In genomic region chr6:32529697-32530429, GRCh38 we compare ENCODE assay signal across 7 cellular contexts. TPM values are rescaled to one million over a fixed set of nuclear protein-coding genes. Genes with fewer than 3 reads are reported as not detected.
A peak's percentile ranks its signal among the peaks of the same experiment; 100 is the strongest.
DNase-seq lines count a peak whose midpoint lies in the region; ATAC-seq, FAIRE-seq and TF ChIP-seq lines count a peak whose summit lies in the region.

Gene HLA-DRB5 (minus strand): TSS chr6:32530287. CDS start chr6:32530224, 63 bp downstream.

- no peaks in the 10 kb centered on the region for H3K4me1 ChIP-seq in gastrocnemius medialis

- intact Hi-C loops in dendritic cell treated with granulocyte-macrophage colony-stimulating factor and Interleukin-4, amounts not matched to agents 40 ng/mL and 50 ng/mL, for 4 days (cut with micrococcal nuclease), result loop anchor here (5.0 kb wide), 1 partner anchor 42 kb away; no protein-coding TSS in a partner anchor
- intact Hi-C loops in gastrocnemius medialis (cut with DNase I; ENCODE audit: low total_unique reads) (no loop called here), dorsolateral prefrontal cortex (cut with DNase I) (loop anchor here in 1 of 2 donors (10.0 kb wide), 1 partner anchor 45 kb away; no protein-coding TSS in a partner anchor)

- H3K36me3 Mint-ChIP-seq in dendritic cell treated with granulocyte-macrophage colony-stimulating factor and Interleukin-4, amounts not matched to agents 40 ng/mL and 50 ng/mL, for 4 days (ENCODE audit: low read depth), result peaks cover 24% of the 10 kb centered on the region

- H3K9me3 ChIP-seq in gastrocnemius medialis, result no peaks in the 10 kb centered on the region

- TF ChIP-seq POLR2A in gastrocnemius medialis (IDR thresholded peaks at IDR 0.05), result peak in 1 of 2 donors; percentile 44

- no peaks in the 10 kb centered on the region for H3K27me3 ChIP-seq in gastrocnemius medialis
- no peaks in the 10 kb centered on the region for H3K27me3 ChIP-seq in dorsolateral prefrontal cortex

- TF ChIP-seq CTCF in gastrocnemius medialis (IDR thresholded peaks at IDR 0.05 in 4 of 5, conservative IDR thresholded peaks at IDR 0.05 in 1 of 5) (no peak), dorsolateral prefrontal cortex (IDR thresholded peaks at IDR 0.05 in 54 of 56, conservative IDR thresholded peaks at IDR 0.05 in 2 of 56; ENCODE audit: low read depth in 1 of 56, partially characterized antibody in 56 of 56) (no peak)

- H3K4me1 Mint-ChIP-seq in dendritic cell treated with granulocyte-macrophage colony-stimulating factor and Interleukin-4, amounts not matched to agents 40 ng/mL and 50 ng/mL, for 4 days (ENCODE audit: low read depth), result peaks cover 23% of the 10 kb centered on the region

- peak within 1 kb of the TSS in 1 of 4 donors; percentile 65 for H3K27ac ChIP-seq in gastrocnemius medialis
- H3K27ac ChIP-seq in dorsolateral prefrontal cortex, result peak within 1 kb of the TSS in 3 of 59 donors; percentile 14 to 81 (median 17)

- H3K36me3 ChIP-seq in gastrocnemius medialis, result no peaks in the 10 kb centered on the region

- H3K9me3 Mint-ChIP-seq in dendritic cell treated with granulocyte-macrophage colony-stimulating factor and Interleukin-4, amounts not matched to agents 40 ng/mL and 50 ng/mL, for 4 days, result no peaks in the 10 kb centered on the region

- no peak within 1 kb of the TSS for H3K4me3 ChIP-seq in Jurkat, Clone E6-1 (ENCODE audit: low read length)
- H3K4me3 ChIP-seq in gastrocnemius medialis (peak within 1 kb of the TSS in 1 of 4 donors; percentile 41), dorsolateral prefrontal cortex (peak within 1 kb of the TSS in 12 of 59 donors; percentile 12 to 50 (median 28))

- FAIRE-seq in GM19239 (lab: Jason Lieb, UNC), result no peak

- peak; percentile 56 to 72 for ATAC-seq in gastrocnemius medialis
- no peak for ATAC-seq in GM19328 (IDR thresholded peaks at IDR 0.05; ENCODE audit: unreplicated experiment)
- ATAC-seq in GM18907 (IDR thresholded peaks at IDR 0.05; ENCODE audit: unreplicated experiment), result no peak

- DNase-seq in GM19239 (ENCODE audit: insufficient read length, low spot score), result peak; percentile 0
- DNase-seq in Jurkat, Clone E6-1 (ENCODE audit: low read depth, low spot score), result peak; percentile 7
- DNase-seq in gastrocnemius medialis, result peak; percentile 1 to 10
- DNase-seq in dorsolateral prefrontal cortex, result no peak

- peak within 1 kb of the TSS; percentile 96 for H3K27ac Mint-ChIP-seq in dendritic cell treated with granulocyte-macrophage colony-stimulating factor and Interleukin-4, amounts not matched to agents 40 ng/mL and 50 ng/mL, for 4 days

- peak within 1 kb of the TSS; percentile 80 for H3K4me3 Mint-ChIP-seq in dendritic cell treated with granulocyte-macrophage colony-stimulating factor and Interleukin-4, amounts not matched to agents 40 ng/mL and 50 ng/mL, for 4 days

- in situ Hi-C loops in gastrocnemius medialis (cut with MboI; ENCODE audit: low sequenced_read_pairs in 4 of 4), result loop anchor here (5.0 to 10.0 kb wide), 2 partner anchors 55 to 57 kb away; partner anchors contain the start of gene HLA-DRB1 (in 4 of the 4)

- H3K27me3 Mint-ChIP-seq in dendritic cell treated with granulocyte-macrophage colony-stimulating factor and Interleukin-4, amounts not matched to agents 40 ng/mL and 50 ng/mL, for 4 days, result no peaks in the 10 kb centered on the region

RNA-seq across cellular contexts. Expression of gene HLA-DRB5, which starts in this region (rescaled TPM):
- 1.9 TPM for polyA plus RNA-seq in Jurkat, Clone E6-1 (2012; ENCODE audit: insufficient read depth, insufficient read length)
- total RNA-seq in gastrocnemius medialis, result 10 to 100 TPM in 1 of 4 donors, under 1 TPM in 1, not detected in 2; 0.80 to 19.0 TPM
- 10 to 100 TPM in 49 of 120 experiments, 1 to 10 TPM in 57, under 1 TPM in 5, not detected in 9; 0.39 to 78.9 (median 8.3) TPM for total RNA-seq in dorsolateral prefrontal cortex

Comparison
In these comparisons a context has a peak if more than half of its experiments do, and no peak if none do; other contexts are left out.
1. DNase-seq: peak in GM19239 (single experiment), Jurkat, Clone E6-1 (single experiment) and gastrocnemius medialis (2 of 2); none in dorsolateral prefrontal cortex (0 of 10).
2. ATAC-seq: peak in gastrocnemius medialis (2 of 2); none in GM19328 (single experiment) and GM18907 (single experiment).